Comparison of ENCODE assay signal across 8 cellular contexts in the genomic region with DNA sequence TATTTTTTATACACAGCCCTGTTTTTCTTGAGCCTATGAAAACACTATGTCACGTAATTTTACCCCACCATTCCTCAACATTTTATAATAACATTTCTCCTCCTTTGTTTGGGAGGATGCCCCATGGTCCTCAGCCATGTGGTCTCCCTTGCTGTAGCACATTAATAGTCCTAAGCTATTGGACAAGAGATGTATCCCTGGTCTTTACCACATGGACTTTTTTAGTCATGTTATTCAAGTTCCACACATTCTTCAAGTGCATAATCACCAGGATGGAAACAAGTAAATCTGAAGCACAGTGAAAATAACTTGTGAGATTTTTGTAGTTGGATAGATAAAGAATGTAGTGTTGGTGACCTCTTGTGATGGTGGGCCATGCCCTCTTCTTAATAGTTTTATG. TPM values are rescaled to one million over a fixed set of nuclear protein-coding genes. Genes with fewer than 3 reads are reported as not detected.
DNase-seq lines count a peak whose midpoint lies in the region; TF ChIP-seq lines count a peak whose summit lies in the region.
"Had no signal": no experiment of that assay in that cellular context is flagged by ENCODE, and none has a peak within 500 bp of the region (broad histone marks: within the 10 kb centered on the region; RNA-seq: fewer than 3 reads in every experiment).

No MANE protein-coding gene starts in this region.

- H3K36me3 ChIP-seq in fibroblast of lung (ENCODE audit: control insufficient read depth, insufficient read depth, low read length) = no peaks in the 10 kb centered on the region
- H3K36me3 ChIP-seq in vagina = no peaks in the 10 kb centered on the region

- H3K9me3 ChIP-seq in fibroblast of lung (ENCODE audit: control insufficient read depth, insufficient read depth, low read depth, low read length) (no peaks in the 10 kb centered on the region), vagina (no peaks in the 10 kb centered on the region)

- no peak overlapping the region for H2AFZ ChIP-seq in fibroblast of lung (ENCODE audit: low read length)

- H3K27ac ChIP-seq in fibroblast of lung (ENCODE audit: insufficient read depth, low read length) (peak overlapping the region; percentile 77), vagina (peak overlapping the region; percentile 30)

- no peak overlapping the region for H3K4me3 ChIP-seq in fibroblast of lung (replicated peaks in 1 of 4; ENCODE audit: control extremely low read depth in 1 of 4, insufficient read depth in 1 of 4, low read depth in 3 of 4, low read length in 4 of 4)
- H3K4me3 ChIP-seq in vagina = no peak overlapping the region

- H3K4me1 ChIP-seq in fibroblast of lung (ENCODE audit: control insufficient read depth, extremely low read depth, insufficient read depth, low read length) (peaks cover 41% of the 10 kb centered on the region), vagina (peaks cover 22% of the 10 kb centered on the region)

- H3K9ac ChIP-seq in fibroblast of lung (ENCODE audit: insufficient read depth, low read length) = no peak overlapping the region

- no peaks in the 10 kb centered on the region for H3K79me2 ChIP-seq in fibroblast of lung (ENCODE audit: control insufficient read depth, insufficient read depth, low read length)

- DNase-seq in LHCN-M2 (ENCODE audit: low read depth) (peak; percentile 96), fibroblast of lung (ENCODE audit: low read depth in 2 of 2) (peak; percentile 47 to 99), vagina (ENCODE audit: extremely low spot score in 2 of 2) (no peak), mesenteric fat pad (ENCODE audit: low spot score) (no peak), NCI-H446 (lab: John Stamatoyannopoulos, UW) (no peak)
- DNase-seq: NCI-H82 had no signal

- TF ChIP-seq CTCF in fibroblast of lung (conservative IDR thresholded peaks at IDR 0.05 in 1 of 2, IDR thresholded peaks at IDR 0.05 in 1 of 2; ENCODE audit: low read depth in 1 of 2, low read length in 2 of 2) (no peak), vagina (IDR thresholded peaks at IDR 0.05) (no peak)

- no peaks in the 10 kb centered on the region for H4K20me1 ChIP-seq in fibroblast of lung (ENCODE audit: control insufficient read depth, extremely low read depth, insufficient read depth, low read length)

- intact Hi-C loops in vagina (cut with DNase I) = no loop called here

- H3K4me2 ChIP-seq in fibroblast of lung (ENCODE audit: extremely low read depth, insufficient read depth, low read length) = no peak overlapping the region

- H3K27me3 ChIP-seq in fibroblast of lung (ENCODE audit: control insufficient read depth, insufficient read depth, low read length) (no peaks in the 10 kb centered on the region), vagina (no peaks in the 10 kb centered on the region)

- TF ChIP-seq POLR2A in vagina (IDR thresholded peaks at IDR 0.05) = no peak

RNA-seq across cellular contexts. Expression of a gene that starts 2.1 kb away (rescaled TPM):
- 0.80 and 3.4 TPM in 2 replicates for total RNA-seq in LHCN-M2 (2014; rRNA removed)
- 22.6 TPM for polyA plus RNA-seq in LHCN-M2 (2012)
- total RNA-seq in fibroblast of lung = not detected in 2 replicates
- polyA plus RNA-seq in fibroblast of lung = 0.84 and 2.6 TPM in 2 replicates
- 2.8 and 10.8 TPM in 2 replicates for polyA plus RNA-seq in fibroblast of lung (2012)
- 1.4 and 6.7 TPM in 2 replicates for polyA minus RNA-seq in fibroblast of lung (ENCODE audit: low replicate concordance)
- not detected for total RNA-seq in vagina
- total RNA-seq in mesenteric fat pad = not detected
- total RNA-seq: left lobe of liver, MCF 10A had no signal

RNA-seq across cellular contexts. Expression of a gene that starts 3.7 kb away (rescaled TPM):
- total RNA-seq in LHCN-M2 (2014; rRNA removed) (not detected in 2 replicates), fibroblast of lung (not detected in 2 replicates), vagina (not detected), mesenteric fat pad (not detected)
- not detected for polyA plus RNA-seq in LHCN-M2 (2012)
- not detected in 2 replicates for polyA plus RNA-seq in fibroblast of lung
- polyA plus RNA-seq in fibroblast of lung (2012) = not detected in 2 replicates
- polyA minus RNA-seq in fibroblast of lung (ENCODE audit: low replicate concordance) = not detected in 2 replicates
- total RNA-seq: left lobe of liver, MCF 10A had no signal

RNA-seq across cellular contexts. Expression of a gene that starts 6.9 kb away (rescaled TPM):
- total RNA-seq in LHCN-M2 (2014; rRNA removed) (not detected in 2 replicates), fibroblast of lung (not detected in 2 replicates), vagina (not detected), mesenteric fat pad (not detected)
- polyA plus RNA-seq in LHCN-M2 (2012) = 0.19 TPM
- polyA plus RNA-seq in fibroblast of lung = not detected in 2 replicates
- polyA plus RNA-seq in fibroblast of lung (2012) = 0.18 TPM in 1 of 2 replicates, not detected in the other
- not detected in 2 replicates for polyA minus RNA-seq in fibroblast of lung (ENCODE audit: low replicate concordance)
- total RNA-seq: left lobe of liver, MCF 10A had no signal

RNA-seq across cellular contexts. Expression of a gene that starts 14.9 kb away (rescaled TPM):
- not detected in 2 replicates for total RNA-seq in LHCN-M2 (2014; rRNA removed)
- polyA plus RNA-seq in LHCN-M2 (2012) = not detected
- total RNA-seq in fibroblast of lung = not detected in 2 replicates
- not detected in 2 replicates for polyA plus RNA-seq in fibroblast of lung
- not detected in 2 replicates for polyA plus RNA-seq in fibroblast of lung (2012)
- not detected in 2 replicates for polyA minus RNA-seq in fibroblast of lung (ENCODE audit: low replicate concordance)
- total RNA-seq in vagina = not detected
- not detected for total RNA-seq in mesenteric fat pad
- total RNA-seq: left lobe of liver, MCF 10A had no signal

RNA-seq across cellular contexts. Expression of a gene that starts 20.7 kb away (rescaled TPM):
- total RNA-seq in LHCN-M2 (2014; rRNA removed) (not detected in 2 replicates), fibroblast of lung (not detected in 2 replicates), vagina (not detected), mesenteric fat pad (not detected)
- 0.35 TPM for polyA plus RNA-seq in LHCN-M2 (2012)
- polyA plus RNA-seq in fibroblast of lung = 0.25 and 0.64 TPM in 2 replicates
- polyA plus RNA-seq in fibroblast of lung (2012) = 0.25 and 0.65 TPM in 2 replicates
- not detected in 2 replicates for polyA minus RNA-seq in fibroblast of lung (ENCODE audit: low replicate concordance)
- total RNA-seq: left lobe of liver, MCF 10A had no signal

Comparison
In these comparisons a context has a peak if more than half of its experiments do, and no peak if none do; other contexts are left out.
1. DNase-seq: peak in LHCN-M2 (single experiment) and fibroblast of lung (2 of 2); none in vagina (0 of 2), mesenteric fat pad (single experiment) and NCI-H446 (0 of 2).